Comparison of ENCODE assay signal across 1 cellular context in the genomic region with DNA sequence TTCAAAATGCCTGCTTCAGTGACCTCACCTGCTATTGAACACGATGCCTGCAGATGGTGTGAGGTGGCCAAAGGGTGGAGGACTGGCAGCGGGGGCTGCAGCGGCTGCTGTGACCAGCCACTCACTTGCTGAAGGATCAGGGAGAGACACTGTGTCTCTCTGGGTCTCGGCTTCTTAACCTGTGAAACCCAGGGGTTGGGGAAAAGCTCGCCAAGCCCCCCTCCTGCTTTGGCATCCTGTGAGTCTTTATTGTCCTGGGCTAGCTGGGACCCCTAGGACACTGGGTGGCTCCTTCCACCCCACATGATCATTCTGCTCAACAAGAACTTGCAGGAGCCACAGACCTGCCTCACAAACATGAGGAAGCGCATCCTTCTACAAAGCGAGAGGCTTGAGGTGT.
TF ChIP-seq lines count a peak whose summit lies in the region.

No MANE protein-coding gene starts in this region.

TF ChIP-seq in HEK293, 187 proteins besides CTCF, POLR2A, EP300 and RAD21 (continued from another document):
- TF ChIP-seq, protein P1, sequence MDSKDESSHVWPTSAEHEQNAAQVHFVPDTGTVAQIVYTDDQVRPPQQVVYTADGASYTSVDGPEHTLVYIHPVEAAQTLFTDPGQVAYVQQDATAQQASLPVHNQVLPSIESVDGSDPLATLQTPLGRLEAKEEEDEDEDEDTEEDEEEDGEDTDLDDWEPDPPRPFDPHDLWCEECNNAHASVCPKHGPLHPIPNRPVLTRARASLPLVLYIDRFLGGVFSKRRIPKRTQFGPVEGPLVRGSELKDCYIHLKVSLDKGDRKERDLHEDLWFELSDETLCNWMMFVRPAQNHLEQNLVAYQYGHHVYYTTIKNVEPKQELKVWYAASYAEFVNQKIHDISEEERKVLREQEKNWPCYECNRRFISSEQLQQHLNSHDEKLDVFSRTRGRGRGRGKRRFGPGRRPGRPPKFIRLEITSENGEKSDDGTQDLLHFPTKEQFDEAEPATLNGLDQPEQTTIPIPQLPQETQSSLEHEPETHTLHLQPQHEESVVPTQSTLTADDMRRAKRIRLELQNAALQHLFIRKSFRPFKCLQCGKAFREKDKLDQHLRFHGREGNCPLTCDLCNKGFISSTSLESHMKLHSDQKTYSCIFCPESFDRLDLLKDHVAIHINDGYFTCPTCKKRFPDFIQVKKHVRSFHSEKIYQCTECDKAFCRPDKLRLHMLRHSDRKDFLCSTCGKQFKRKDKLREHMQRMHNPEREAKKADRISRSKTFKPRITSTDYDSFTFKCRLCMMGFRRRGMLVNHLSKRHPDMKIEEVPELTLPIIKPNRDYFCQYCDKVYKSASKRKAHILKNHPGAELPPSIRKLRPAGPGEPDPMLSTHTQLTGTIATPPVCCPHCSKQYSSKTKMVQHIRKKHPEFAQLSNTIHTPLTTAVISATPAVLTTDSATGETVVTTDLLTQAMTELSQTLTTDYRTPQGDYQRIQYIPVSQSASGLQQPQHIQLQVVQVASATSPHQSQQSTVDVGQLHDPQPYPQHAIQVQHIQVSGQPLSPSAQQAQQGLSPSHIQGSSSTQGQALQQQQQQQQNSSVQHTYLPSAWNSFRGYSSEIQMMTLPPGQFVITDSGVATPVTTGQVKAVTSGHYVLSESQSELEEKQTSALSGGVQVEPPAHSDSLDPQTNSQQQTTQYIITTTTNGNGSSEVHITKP (tag by site-specific recombination; IDR thresholded peaks at IDR 0.05): peak; percentile 60
- no peak for TF ChIP-seq ZNF629 (tag by site-specific recombination; IDR thresholded peaks at IDR 0.05)
